Comparison of ENCODE assay signal across 1 cellular context in genomic region chr7:51265066-51265907, GRCh38.
A peak's percentile ranks its signal among the peaks of the same experiment; 100 is the strongest.
TF ChIP-seq lines count a peak whose summit lies in the region.

No MANE protein-coding gene starts in this region.

TF ChIP-seq in HepG2, 621 proteins besides CTCF, POLR2A, EP300 and RAD21 (continued from another document and continues in another):
- TF ChIP-seq RARA (CRISPR knock-in tag; IDR thresholded peaks at IDR 0.05) (peak; percentile 17; the same call in 1 of the 2 replicates), ZNF407 (CRISPR knock-in tag; IDR thresholded peaks at IDR 0.05; ENCODE audit: not compliant biosample characterization) (no peak), RBM39 (IDR thresholded peaks at IDR 0.05; ENCODE audit: low read depth, low read length, poor library complexity, severe bottlenecking) (no peak), POGK (CRISPR knock-in tag; conservative IDR thresholded peaks at IDR 0.05) (no peak), ELF1 (CRISPR knock-in tag; IDR thresholded peaks at IDR 0.05) (no peak), CHD4 (IDR thresholded peaks at IDR 0.05; ENCODE audit: borderline replicate concordance, low read length) (no peak), TERF1 (CRISPR knock-in tag; IDR thresholded peaks at IDR 0.05) (no peak), TBP (CRISPR knock-in tag; IDR thresholded peaks at IDR 0.05) (no peak), ZNF615 (CRISPR knock-in tag; IDR thresholded peaks at IDR 0.05; ENCODE audit: borderline replicate concordance) (no peak), KLF13 (CRISPR knock-in tag; IDR thresholded peaks at IDR 0.05) (no peak), ZNF839 (CRISPR knock-in tag; IDR thresholded peaks at IDR 0.05; ENCODE audit: borderline replicate concordance) (no peak), NFIC (IDR thresholded peaks at IDR 0.05; ENCODE audit: low read length) (no peak), ATF5 (CRISPR knock-in tag; IDR thresholded peaks at IDR 0.05; ENCODE audit: low read depth) (no peak), ZEB1 (IDR thresholded peaks at IDR 0.05; ENCODE audit: insufficient replicate concordance, low read depth) (peak; percentile 67), FOXJ3 (CRISPR knock-in tag; IDR thresholded peaks at IDR 0.05; ENCODE audit: borderline replicate concordance) (no peak; the same call in 1 of the 2 replicates), ZNF44 (CRISPR knock-in tag; IDR thresholded peaks at IDR 0.05) (no peak), ZNF576 (CRISPR knock-in tag; IDR thresholded peaks at IDR 0.05) (no peak), ZNF850 (CRISPR knock-in tag; conservative IDR thresholded peaks at IDR 0.05) (no peak), KDM4B (CRISPR knock-in tag; IDR thresholded peaks at IDR 0.05) (0 out of 2 replicates have a peak, but pooled peaks have one; percentile 42), SIN3A (IDR thresholded peaks at IDR 0.05; ENCODE audit: borderline replicate concordance, low read depth, low read length) (peak; percentile 71), HCFC1 (IDR thresholded peaks at IDR 0.05; ENCODE audit: low read depth, low read length) (no peak), FOXO4 (CRISPR knock-in tag; conservative IDR thresholded peaks at IDR 0.05) (no peak), ARNT (IDR thresholded peaks at IDR 0.05) (no peak), ZBTB10 (CRISPR knock-in tag; IDR thresholded peaks at IDR 0.05; ENCODE audit: borderline replicate concordance) (no peak), CCAR2 (optimal IDR thresholded peaks at IDR 0.05; ENCODE audit: low read depth, low read length) (no peak), NR2F6 (IDR thresholded peaks at IDR 0.05) (peak; percentile 51; the same call in 1 of the 2 replicates), NR2F6 (CRISPR knock-in tag; IDR thresholded peaks at IDR 0.05) (peak; percentile 72), KLF16 (CRISPR knock-in tag; IDR thresholded peaks at IDR 0.05) (0 out of 4 replicates have a peak, but pooled peaks of 1 of the 2 experiments have one; percentile 56), ZNF33A (CRISPR knock-in tag; IDR thresholded peaks at IDR 0.05; ENCODE audit: borderline replicate concordance) (no peak), ZNF614 (CRISPR knock-in tag; IDR thresholded peaks at IDR 0.05; ENCODE audit: borderline replicate concordance) (peak; percentile 47; the same call in 1 of the 2 replicates), ZNF136 (CRISPR knock-in tag; IDR thresholded peaks at IDR 0.05; ENCODE audit: low read depth) (no peak), ZFP36L2 (CRISPR knock-in tag; IDR thresholded peaks at IDR 0.05) (no peak), HES4 (CRISPR knock-in tag; IDR thresholded peaks at IDR 0.05; ENCODE audit: borderline replicate concordance) (no peak), NR3C1 (CRISPR knock-in tag; IDR thresholded peaks at IDR 0.05) (no peak), NR2C2 (CRISPR knock-in tag; IDR thresholded peaks at IDR 0.05; ENCODE audit: borderline replicate concordance) (no peak), GLI4 (CRISPR knock-in tag; IDR thresholded peaks at IDR 0.05; ENCODE audit: borderline replicate concordance) (no peak), MTF2 (CRISPR knock-in tag; IDR thresholded peaks at IDR 0.05; ENCODE audit: borderline replicate concordance) (no peak), ZNF619 (CRISPR knock-in tag; IDR thresholded peaks at IDR 0.05) (0 out of 2 replicates have a peak, but pooled peaks have one; percentile 66), SKI (IDR thresholded peaks at IDR 0.05; ENCODE audit: partially characterized antibody) (no peak), SP140L (CRISPR knock-in tag; IDR thresholded peaks at IDR 0.05; ENCODE audit: borderline replicate concordance) (0 out of 2 replicates have a peak, but pooled peaks have one; percentile 82), HNRNPK (IDR thresholded peaks at IDR 0.05; ENCODE audit: low read depth, low read length, poor library complexity, severe bottlenecking) (no peak), MXD3 (CRISPR knock-in tag; IDR thresholded peaks at IDR 0.05) (no peak), SMAD3 (CRISPR knock-in tag; IDR thresholded peaks at IDR 0.05) (no peak), PRPF4 (IDR thresholded peaks at IDR 0.05; ENCODE audit: low read depth, low read length, poor library complexity, severe bottlenecking) (no peak), ZHX1 (CRISPR knock-in tag; IDR thresholded peaks at IDR 0.05; ENCODE audit: low read depth) (no peak), ZNF207 (IDR thresholded peaks at IDR 0.05; ENCODE audit: borderline replicate concordance) (no peak)
